In the genomic region with DNA sequence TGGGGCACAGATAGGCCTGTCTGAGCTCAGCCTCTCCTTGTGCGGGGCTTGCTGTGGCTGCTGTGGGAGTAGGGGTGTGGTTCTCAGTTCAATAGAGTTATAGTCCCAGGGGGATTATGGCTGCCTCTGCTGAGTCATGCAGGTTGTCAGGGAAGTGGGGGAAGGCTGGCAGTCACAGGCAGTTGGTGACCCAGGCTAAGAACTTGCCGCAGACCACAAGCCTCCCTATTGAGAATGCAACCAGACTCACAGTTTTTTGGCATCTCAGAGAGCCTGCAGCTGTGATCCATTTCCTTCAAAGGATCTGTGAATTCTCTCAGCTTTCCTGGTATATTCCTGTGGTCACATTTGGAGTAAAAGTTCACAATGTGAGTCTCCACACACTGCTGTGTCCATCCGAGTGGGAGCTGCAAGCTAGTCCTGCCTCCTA, we compare ENCODE assay signal across 8 cellular contexts.
DNase-seq lines count a peak whose midpoint lies in the region; ATAC-seq and TF ChIP-seq lines count a peak whose summit lies in the region.

No MANE protein-coding gene starts in this region.

- no peak overlapping the region for H2BK120ac ChIP-seq in mesendoderm (ENCODE audit: low read depth, low read length)

- no CpG with 5 or more reads among the region's 3 CpGs for WGBS in mesendoderm (ENCODE audit: extremely low coverage, insufficient coverage, low lambda C conversion rate)
- 59 to 77% (median 67%) methylated on average over 3 of the region's 3 CpGs for WGBS in heart left ventricle, 4 donors

- H3K27ac ChIP-seq in mesendoderm (ENCODE audit: low read depth, low read length), result no peak overlapping the region
- no peak overlapping the region for H3K27ac ChIP-seq in heart left ventricle

- H3K4me3 ChIP-seq in mesendoderm (ENCODE audit: low read length) (no peak overlapping the region), heart left ventricle (no peak overlapping the region)

- peaks cover 7 to 8% of the 10 kb centered on the region in 2 donors for H3K27me3 Mint-ChIP-seq in effector memory CD8-positive, alpha-beta T cell

- no peak overlapping the region for H4K8ac ChIP-seq in mesendoderm (ENCODE audit: low read depth, low read length)

- TF ChIP-seq CTCF in AG09319 (IDR thresholded peaks at IDR 0.05; ENCODE audit: low read depth, low read length) (no peak; the same call in none of the 2 replicates), heart left ventricle (IDR thresholded peaks at IDR 0.05) (no peak)

- no peak overlapping the region for H3K4me2 ChIP-seq in mesendoderm (ENCODE audit: low read length)

- ATAC-seq in GM19035 (IDR thresholded peaks at IDR 0.05; ENCODE audit: unreplicated experiment), result peak; percentile 87
- peak; percentile 95 for ATAC-seq in HG03342 (IDR thresholded peaks at IDR 0.05; ENCODE audit: unreplicated experiment)
- ATAC-seq in heart left ventricle, result no peak
- no peak for ATAC-seq in effector memory CD8-positive, alpha-beta T cell (replicated peaks)
- ATAC-seq in GM19455 (IDR thresholded peaks at IDR 0.05; ENCODE audit: unreplicated experiment), result no peak

- no peak for TF ChIP-seq POLR2A in heart left ventricle (IDR thresholded peaks at IDR 0.05)

- no peak overlapping the region for H3K4me3 Mint-ChIP-seq in effector memory CD8-positive, alpha-beta T cell

- H3K36me3 Mint-ChIP-seq in effector memory CD8-positive, alpha-beta T cell (ENCODE audit: insufficient read depth), result no peaks in the 10 kb centered on the region

- intact Hi-C loops in heart left ventricle (cut with DNase I), result loop anchor here in 1 of 10 donors (10.0 kb wide), 1 partner anchor 55 kb away; no protein-coding TSS in a partner anchor

- H3K4me1 ChIP-seq in mesendoderm (ENCODE audit: control insufficient read depth, low read depth, low read length), result no peaks in the 10 kb centered on the region
- H3K4me1 ChIP-seq in heart left ventricle, result no peaks in the 10 kb centered on the region

- no peaks in the 10 kb centered on the region for H3K79me2 ChIP-seq in mesendoderm (ENCODE audit: control insufficient read depth, insufficient read depth, low read length)

- H2BK5ac ChIP-seq in mesendoderm (ENCODE audit: low read length), result no peak overlapping the region

- H3K79me1 ChIP-seq in mesendoderm (ENCODE audit: low read length), result no peaks in the 10 kb centered on the region

- DNase-seq in AG09319 (ENCODE audit: extremely low read depth, low read depth) (peak; percentile 79), SKM-1 treated with dmso at 0.1 percent for 144 hours (lab: John Stamatoyannopoulos, UW; ENCODE audit: unreplicated experiment) (peak; percentile 53), mesendoderm (peak; percentile 26), heart left ventricle (no peak)
- DNase-seq in effector memory CD8-positive, alpha-beta T cell, result no peak

- H3K27ac Mint-ChIP-seq in effector memory CD8-positive, alpha-beta T cell, result no peak overlapping the region

- peaks cover 0 to 8% (median 0%) of the 10 kb centered on the region in 12 donors for H3K9me3 ChIP-seq in heart left ventricle

- no peak overlapping the region for H4K5ac ChIP-seq in mesendoderm (ENCODE audit: low read length)

- H3K4me1 Mint-ChIP-seq in effector memory CD8-positive, alpha-beta T cell (ENCODE audit: low read depth in 2 of 2), result no peaks in the 10 kb centered on the region

- no peak overlapping the region for H3K56ac ChIP-seq in mesendoderm (ENCODE audit: low read length)

- no peak overlapping the region for H2AK5ac ChIP-seq in mesendoderm (ENCODE audit: low read length)

- H3K27me3 ChIP-seq in mesendoderm (ENCODE audit: insufficient read depth, low read length, poor library complexity) (no peaks in the 10 kb centered on the region), heart left ventricle (peaks cover 0 to 3% (median 0%) of the 10 kb centered on the region in 9 donors)

- no peak overlapping the region for H2BK15ac ChIP-seq in mesendoderm (replicated peaks; ENCODE audit: low read depth)

- peak overlapping the region; percentile 87 for H3K18ac ChIP-seq in mesendoderm (ENCODE audit: low read length)

- no peaks in the 10 kb centered on the region for H3K36me3 ChIP-seq in mesendoderm (ENCODE audit: control insufficient read depth, insufficient read depth, low read length)
- no peaks in the 10 kb centered on the region for H3K36me3 ChIP-seq in heart left ventricle

- H3K23ac ChIP-seq in mesendoderm (ENCODE audit: low read length), result no peak overlapping the region

- no peak overlapping the region for H3K9ac ChIP-seq in mesendoderm (ENCODE audit: low read length)

- no peak overlapping the region for H3K4ac ChIP-seq in mesendoderm (ENCODE audit: low read depth, low read length)

- H3K9me3 Mint-ChIP-seq in effector memory CD8-positive, alpha-beta T cell, result no peaks in the 10 kb centered on the region

Comparison
In these comparisons a context has a peak if more than half of its experiments do, and no peak if none do; other contexts are left out.
1. DNase-seq: peak in AG09319 (single experiment), SKM-1 treated with dmso at 0.1 percent for 144 hours (single experiment) and mesendoderm (single experiment); none in heart left ventricle (0 of 5) and effector memory CD8-positive, alpha-beta T cell (0 of 3).
2. ATAC-seq: peak in GM19035 (single experiment) and HG03342 (single experiment); none in heart left ventricle (0 of 4), effector memory CD8-positive, alpha-beta T cell (single experiment) and GM19455 (single experiment).